Comparison of ENCODE assay signal across 24 cellular contexts in the genomic region with DNA sequence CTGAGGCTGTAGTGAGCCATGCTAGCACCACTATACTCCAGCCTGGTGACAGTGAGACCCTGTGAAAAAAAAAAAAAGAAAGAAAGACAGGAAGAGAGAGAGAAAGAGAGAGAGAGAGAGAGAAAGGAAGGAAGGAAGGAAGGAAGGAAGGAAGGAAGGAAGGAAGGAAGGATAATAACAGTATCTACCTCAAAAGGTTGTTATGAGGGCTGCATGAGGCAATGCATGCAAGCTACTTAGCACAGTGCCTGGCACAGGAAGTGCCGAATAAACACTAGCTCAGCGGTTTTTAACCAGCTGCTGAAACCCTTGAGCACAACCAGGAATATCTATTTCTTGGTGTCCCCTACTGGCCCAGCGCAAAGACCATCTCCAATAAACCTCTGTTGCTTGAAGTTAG.
DNase-seq lines count a peak whose midpoint lies in the region; ATAC-seq and TF ChIP-seq lines count a peak whose summit lies in the region.
"Had no signal": no experiment of that assay in that cellular context is flagged by ENCODE, and none has a peak within 500 bp of the region (broad histone marks: within the 10 kb centered on the region; RNA-seq: fewer than 3 reads in every experiment).

No MANE protein-coding gene starts in this region.

- no peaks in the 10 kb centered on the region for H3K27me3 ChIP-seq in tibial nerve
- H3K27me3 ChIP-seq: cardiac muscle cell, suprapubic skin had no signal

- peaks cover 9% of the 10 kb centered on the region for H3K4me1 Mint-ChIP-seq in activated naive CD8-positive, alpha-beta T cell treated with anti-CD3 and anti-CD28 coated beads, Interleukin-2, amount 10 ng/mL, durations not matched to agents 7 days and 5 days
- peaks cover 4% of the 10 kb centered on the region for H3K4me1 Mint-ChIP-seq in activated naive CD8-positive, alpha-beta T cell treated with anti-CD3 and anti-CD28 coated beads, Interleukin-2, amount 50 U/mL, for 24 hours
- peaks cover 74 to 89% of the 10 kb centered on the region in 2 donors for H3K4me1 Mint-ChIP-seq in immature natural killer cell

- TF ChIP-seq POLR2A in tibial nerve (IDR thresholded peaks at IDR 0.05) = no peak

- TF ChIP-seq EP300 in tibial nerve (IDR thresholded peaks at IDR 0.05) = no peak

- peaks cover 10% of the 10 kb centered on the region for H3K9me3 Mint-ChIP-seq in activated naive CD8-positive, alpha-beta T cell treated with anti-CD3 and anti-CD28 coated beads, Interleukin-2, amount 10 ng/mL, durations not matched to agents 7 days and 5 days
- peaks cover 5% of the 10 kb centered on the region for H3K9me3 Mint-ChIP-seq in activated naive CD8-positive, alpha-beta T cell treated with anti-CD3 and anti-CD28 coated beads, Interleukin-2, amount 50 U/mL, for 24 hours
- H3K9me3 Mint-ChIP-seq in immature natural killer cell = no peaks in the 10 kb centered on the region

- peaks cover 0 to 5% (median 0%) of the 10 kb centered on the region in 4 donors for H3K9me3 ChIP-seq in tibial nerve
- H3K9me3 ChIP-seq: suprapubic skin had no signal

- peaks cover 16% of the 10 kb centered on the region for H3K36me3 Mint-ChIP-seq in activated naive CD8-positive, alpha-beta T cell treated with anti-CD3 and anti-CD28 coated beads, Interleukin-2, amount 10 ng/mL, durations not matched to agents 7 days and 5 days
- peaks cover 3% of the 10 kb centered on the region for H3K36me3 Mint-ChIP-seq in activated naive CD8-positive, alpha-beta T cell treated with anti-CD3 and anti-CD28 coated beads, Interleukin-2, amount 50 U/mL, for 24 hours (ENCODE audit: low read depth)
- H3K36me3 Mint-ChIP-seq in immature natural killer cell = peaks cover 0 to 12% (median 0%) of the 10 kb centered on the region in 3 donors
- H3K36me3 Mint-ChIP-seq: CD4-positive, CD25-positive, alpha-beta regulatory T cell had no signal

- peak overlapping the region; percentile 31 for H3K4me3 Mint-ChIP-seq in activated naive CD8-positive, alpha-beta T cell treated with anti-CD3 and anti-CD28 coated beads, Interleukin-2, amount 10 ng/mL, durations not matched to agents 7 days and 5 days
- H3K4me3 Mint-ChIP-seq in activated naive CD8-positive, alpha-beta T cell treated with anti-CD3 and anti-CD28 coated beads, Interleukin-2, amount 50 U/mL, for 24 hours = no peak overlapping the region
- H3K4me3 Mint-ChIP-seq in immature natural killer cell = peak overlapping the region; percentile 56 to 82 (median 66)
- H3K4me3 Mint-ChIP-seq: activated naive CD4-positive, alpha-beta T cell treated with anti-CD3 and anti-CD28 coated beads for 36 hours; CD4-positive, CD25-positive, alpha-beta regulatory T cell; H9; T-helper 2 cell treated with Interferon-gamma antibody and Interleukin-4, amounts not matched to agents 5 μg/mL and 100 μg/mL, for 36 hours had no signal

- peak; percentile 39 for ATAC-seq in activated naive CD8-positive, alpha-beta T cell treated with anti-CD3 and anti-CD28 coated beads, Interleukin-2, amount 10 ng/mL, durations not matched to agents 7 days and 5 days (ENCODE audit: low read depth)
- ATAC-seq in activated naive CD8-positive, alpha-beta T cell treated with anti-CD3 and anti-CD28 coated beads, Interleukin-2, amount 50 U/mL, for 24 hours = no peak
- ATAC-seq: SK-N-SH treated with all-trans-retinoic acid at 6 μM for 48 hours had no signal

- H3K27me3 Mint-ChIP-seq in activated naive CD8-positive, alpha-beta T cell treated with anti-CD3 and anti-CD28 coated beads, Interleukin-2, amount 10 ng/mL, durations not matched to agents 7 days and 5 days = no peaks in the 10 kb centered on the region
- H3K27me3 Mint-ChIP-seq in activated naive CD8-positive, alpha-beta T cell treated with anti-CD3 and anti-CD28 coated beads, Interleukin-2, amount 50 U/mL, for 24 hours = no peaks in the 10 kb centered on the region
- peaks cover 2 to 5% (median 2%) of the 10 kb centered on the region in 3 donors for H3K27me3 Mint-ChIP-seq in immature natural killer cell (ENCODE audit: low read depth in 3 of 3)

- no peaks in the 10 kb centered on the region for H3K36me3 ChIP-seq in tibial nerve
- H3K36me3 ChIP-seq: cardiac muscle cell, suprapubic skin had no signal

- TF ChIP-seq CTCF in tibial nerve (IDR thresholded peaks at IDR 0.05) = no peak

- DNase-seq in activated naive CD8-positive, alpha-beta T cell treated with anti-CD3 and anti-CD28 coated beads, Interleukin-2, amount 10 ng/mL, durations not matched to agents 7 days and 5 days = no peak
- DNase-seq in activated naive CD8-positive, alpha-beta T cell treated with anti-CD3 and anti-CD28 coated beads, Interleukin-2, amount 50 U/mL, for 24 hours = no peak
- DNase-seq in RPMI8226 (peak; percentile 53), immature natural killer cell (peak; percentile 38 to 47 (median 44)), tibial nerve (ENCODE audit: low spot score in 2 of 2) (no peak), cortex of kidney (lab: John Stamatoyannopoulos, UW) (no peak)
- no peak for DNase-seq in stimulated activated CD4-positive, alpha-beta T cell treated with anti-CD3 and anti-CD28 coated beads, Interleukin-4, amount 100 ng/mL, for 1 hour
- DNase-seq: activated CD4-positive, alpha-beta T cell treated with anti-CD3 and anti-CD28 coated beads, Interleukin-2, amount 50 U/mL, for 1 hour; activated naive CD4-positive, alpha-beta T cell treated with anti-CD3 and anti-CD28 coated beads for 36 hours; aorta; H9; NCI-H1105; NCI-H2029; NCI-H2227 treated with DMSO at 0.1 percent for 48 hours; NCI-H69; stimulated activated CD4-positive, alpha-beta T cell treated with anti-CD3 and anti-CD28 coated beads, Interleukin-1b, Interleukin-23, amount 100 ng/mL, for 48 hours had no signal

- H3K27ac ChIP-seq in tibial nerve = no peak overlapping the region
- H3K27ac ChIP-seq: cardiac muscle cell, RWPE1, skin epidermis, suprapubic skin, VCaP had no signal

- WGBS in tibial nerve, 2 donors = 53 to 68% methylated on average over 3 of the region's 3 CpGs

- H3K27ac Mint-ChIP-seq in activated naive CD8-positive, alpha-beta T cell treated with anti-CD3 and anti-CD28 coated beads, Interleukin-2, amount 10 ng/mL, durations not matched to agents 7 days and 5 days = peak overlapping the region; percentile 12
- no peak overlapping the region for H3K27ac Mint-ChIP-seq in activated naive CD8-positive, alpha-beta T cell treated with anti-CD3 and anti-CD28 coated beads, Interleukin-2, amount 50 U/mL, for 24 hours
- peak overlapping the region; percentile 80 to 96 (median 91) for H3K27ac Mint-ChIP-seq in immature natural killer cell
- H3K27ac Mint-ChIP-seq: activated naive CD4-positive, alpha-beta T cell treated with anti-CD3 and anti-CD28 coated beads for 36 hours; H9; T-helper 2 cell treated with Interferon-gamma antibody and Interleukin-4, amounts not matched to agents 5 μg/mL and 100 μg/mL, for 36 hours had no signal

- H3K4me1 ChIP-seq in tibial nerve = peaks cover 0 to 9% (median 6%) of the 10 kb centered on the region in 4 donors

- POLR2A ChIA-PET in activated naive CD8-positive, alpha-beta T cell treated with anti-CD3 and anti-CD28 coated beads, Interleukin-2, amount 10 ng/mL, durations not matched to agents 7 days and 5 days (lab: Charles Lee) = no interaction called here

- H3K4me3 ChIP-seq in tibial nerve = no peak overlapping the region
- H3K4me3 ChIP-seq: cardiac muscle cell, skin epidermis, suprapubic skin had no signal

Comparison
In these comparisons a context has a peak if more than half of its experiments do, and no peak if none do; other contexts are left out.
1. DNase-seq: peak in RPMI8226 (single experiment) and immature natural killer cell (3 of 3); none in activated naive CD8-positive, alpha-beta T cell treated with anti-CD3 and anti-CD28 coated beads, Interleukin-2, amount 10 ng/mL, durations not matched to agents 7 days and 5 days (single experiment), activated naive CD8-positive, alpha-beta T cell treated with anti-CD3 and anti-CD28 coated beads, Interleukin-2, amount 50 U/mL, for 24 hours (single experiment), tibial nerve (0 of 2), cortex of kidney (single experiment) and stimulated activated CD4-positive, alpha-beta T cell treated with anti-CD3 and anti-CD28 coated beads, Interleukin-4, amount 100 ng/mL, for 1 hour (single experiment).